Comparison of ENCODE assay signal across 1 cellular context in genomic region chr18:59907172-59907571, GRCh38.
TF ChIP-seq lines count a peak whose summit lies in the region.

No MANE protein-coding gene starts in this region.

TF ChIP-seq in GM12878, 131 proteins besides CTCF, POLR2A, EP300 and RAD21 (continued from another document):
- TF ChIP-seq BCLAF1 (IDR thresholded peaks at IDR 0.05), result no peak
- peak; percentile 59 for TF ChIP-seq MTA2 (IDR thresholded peaks at IDR 0.05; ENCODE audit: low read depth)
- TF ChIP-seq YY1 (IDR thresholded peaks at IDR 0.05; ENCODE audit: low read depth, low read length), result 0 out of 2 replicates have a peak, but pooled peaks have one; percentile 19
- 0 out of 2 replicates have a peak, but pooled peaks have one; percentile 16 for TF ChIP-seq ZNF24 (IDR thresholded peaks at IDR 0.05)
- TF ChIP-seq GATAD2B (conservative IDR thresholded peaks at IDR 0.05; ENCODE audit: low read depth), result peak; percentile 32; the same call in 1 of the 2 replicates
- TF ChIP-seq CEBPB (IDR thresholded peaks at IDR 0.05; ENCODE audit: borderline replicate concordance in 1 of 2, low read depth in 2 of 2, low read length in 2 of 2), result no peak
- peak; percentile 55; the same call in 1 of the 2 replicates for TF ChIP-seq CREM (IDR thresholded peaks at IDR 0.05; ENCODE audit: low read depth)
- TF ChIP-seq ATF7 (IDR thresholded peaks at IDR 0.05; ENCODE audit: low read depth), result peak; percentile 97
- no peak for TF ChIP-seq MLLT1 (IDR thresholded peaks at IDR 0.05)
- TF ChIP-seq RBBP5 (conservative IDR thresholded peaks at IDR 0.05), result no peak
- no peak for TF ChIP-seq DPF2 (IDR thresholded peaks at IDR 0.05)
- TF ChIP-seq IKZF1 (conservative IDR thresholded peaks at IDR 0.05), result peak; percentile 86
- peak in 1 of 2 experiments; percentile 73; a peak in 2 of 4 replicates for TF ChIP-seq ETV6 (conservative IDR thresholded peaks at IDR 0.05 in 1 of 2, IDR thresholded peaks at IDR 0.05 in 1 of 2; ENCODE audit: borderline replicate concordance in 1 of 2, low read depth in 1 of 2)
- TF ChIP-seq RELB (IDR thresholded peaks at IDR 0.05; ENCODE audit: low read depth), result peak; percentile 77
- TF ChIP-seq IKZF2 (IDR thresholded peaks at IDR 0.05), result peak; percentile 88 to 89
- peak; percentile 48; the same call in 1 of the 2 replicates for TF ChIP-seq NBN (IDR thresholded peaks at IDR 0.05)
- TF ChIP-seq SPI1 (IDR thresholded peaks at IDR 0.05; ENCODE audit: borderline replicate concordance, insufficient read depth, low read depth, low read length), result peak; percentile 80
- no peak for TF ChIP-seq NFIC (IDR thresholded peaks at IDR 0.05; ENCODE audit: low read depth, low read length)
- no peak for TF ChIP-seq PAX8 (IDR thresholded peaks at IDR 0.05)
- no peak for TF ChIP-seq ATF2 (IDR thresholded peaks at IDR 0.05; ENCODE audit: low read length)
- no peak for TF ChIP-seq IRF5 (IDR thresholded peaks at IDR 0.05; ENCODE audit: borderline replicate concordance)
- peak; percentile 11; the same call in 1 of the 2 replicates for TF ChIP-seq NR2C1 (IDR thresholded peaks at IDR 0.05)
- peak; percentile 39; the same call in 1 of the 2 replicates for TF ChIP-seq ZNF384 (IDR thresholded peaks at IDR 0.05; ENCODE audit: borderline replicate concordance, low read depth, low read length)
- peak; percentile 69 for TF ChIP-seq JUNB (IDR thresholded peaks at IDR 0.05)
- TF ChIP-seq EED (IDR thresholded peaks at IDR 0.05; ENCODE audit: low read depth), result peak; percentile 88
- no peak for TF ChIP-seq TCF12 (IDR thresholded peaks at IDR 0.05; ENCODE audit: low read depth, low read length)
- no peak for TF ChIP-seq KAT2A (conservative IDR thresholded peaks at IDR 0.05; ENCODE audit: control insufficient read depth, low read depth, low read length)
- TF ChIP-seq NR2F1 (conservative IDR thresholded peaks at IDR 0.05), result peak; percentile 64; the same call in 1 of the 2 replicates
TF ChIP-seq in GM12878: peak in this region for 17.
